ENCODE assay signal across 26 cellular contexts in genomic region chr3:115552007-115552406, GRCh38.
"Had no signal": no experiment of that assay in that cellular context is flagged by ENCODE, and none has a peak within 500 bp of the region (broad histone marks: within the 10 kb centered on the region; RNA-seq: fewer than 3 reads in every experiment).

No MANE protein-coding gene starts in this region.

- H3K4me1 Mint-ChIP-seq: naive thymus-derived CD4-positive, alpha-beta T cell; stimulated activated effector memory CD8-positive, alpha-beta T cell treated with anti-CD3 and anti-CD28 coated beads, Interleukin-12 subunit alpha, Interleukin-12 subunit beta, amount 100 ng/mL, for 72 hours had no signal

- H3K27me3 ChIP-seq: gastrocnemius medialis, heart left ventricle, hepatocyte, sigmoid colon, testis, tibial nerve, upper lobe of left lung had no signal

- H3K27ac Mint-ChIP-seq: effector memory CD8-positive, alpha-beta T cell; naive thymus-derived CD4-positive, alpha-beta T cell; nephron; stimulated activated effector memory CD8-positive, alpha-beta T cell treated with anti-CD3 and anti-CD28 coated beads, Interleukin-12 subunit alpha, Interleukin-12 subunit beta, amount 100 ng/mL, for 72 hours had no signal

- H3K79me2 ChIP-seq: hepatocyte had no signal

- ATAC-seq: effector memory CD8-positive, alpha-beta T cell; gastrocnemius medialis; heart left ventricle; left lobe of liver; naive thymus-derived CD4-positive, alpha-beta T cell; psoas muscle; right cardiac atrium; stimulated activated effector memory CD8-positive, alpha-beta T cell treated with anti-CD3 and anti-CD28 coated beads, Interleukin-12 subunit alpha, Interleukin-12 subunit beta, amount 100 ng/mL, for 72 hours had no signal

- H3K36me3 ChIP-seq: gastrocnemius medialis, heart left ventricle, ovary, sigmoid colon, tibial nerve, upper lobe of left lung had no signal

- H3K36me3 Mint-ChIP-seq: naive thymus-derived CD4-positive, alpha-beta T cell; stimulated activated effector memory CD8-positive, alpha-beta T cell treated with anti-CD3 and anti-CD28 coated beads, Interleukin-12 subunit alpha, Interleukin-12 subunit beta, amount 100 ng/mL, for 72 hours had no signal

- H2AFZ ChIP-seq: hepatocyte had no signal

- H3K27ac ChIP-seq: gastrocnemius medialis, heart left ventricle, hepatocyte, ovary, psoas muscle, sigmoid colon, testis, tibial nerve, upper lobe of left lung had no signal

- H3K9me3 ChIP-seq: gastrocnemius medialis, ovary, psoas muscle, sigmoid colon, testis, tibial nerve, upper lobe of left lung had no signal

- H3K4me3 Mint-ChIP-seq: effector memory CD8-positive, alpha-beta T cell; naive thymus-derived CD4-positive, alpha-beta T cell; nephron; stimulated activated effector memory CD8-positive, alpha-beta T cell treated with anti-CD3 and anti-CD28 coated beads, Interleukin-12 subunit alpha, Interleukin-12 subunit beta, amount 100 ng/mL, for 72 hours had no signal

- DNase-seq: cortex of kidney; effector memory CD8-positive, alpha-beta T cell; gastrocnemius medialis; heart left ventricle; kidney; mesenchymal stem cell; midbrain; naive thymus-derived CD4-positive, alpha-beta T cell; nucleus accumbens; ovary; posterior cingulate gyrus; psoas muscle; right cardiac atrium; sigmoid colon; stimulated activated CD4-positive, alpha-beta T cell treated with anti-CD3 and anti-CD28 coated beads, Interleukin-2, amount 100 ng/mL, for 24 hours; stimulated activated CD4-positive, alpha-beta T cell treated with anti-CD3 and anti-CD28 coated beads, Interleukin-4, amount 100 ng/mL, for 24 hours; stimulated activated naive CD4-positive, alpha-beta T cell treated with Interleukin-2 at 50 U/mL for 16 hours; substantia nigra; testis; upper lobe of left lung had no signal

- H3K4me1 ChIP-seq: gastrocnemius medialis, psoas muscle, sigmoid colon, testis, upper lobe of left lung had no signal

- FAIRE-seq: endometrium, kidney had no signal

- H3K4me3 ChIP-seq: gastrocnemius medialis, heart left ventricle, hepatocyte, ovary, psoas muscle, sigmoid colon, testis, tibial nerve, upper lobe of left lung had no signal

- H3K4me2 ChIP-seq: hepatocyte had no signal

- H3K9me3 Mint-ChIP-seq: effector memory CD8-positive, alpha-beta T cell; nephron; stimulated activated effector memory CD8-positive, alpha-beta T cell treated with anti-CD3 and anti-CD28 coated beads, Interleukin-12 subunit alpha, Interleukin-12 subunit beta, amount 100 ng/mL, for 72 hours had no signal
